In genomic region chr15:36831915-36832310, GRCh38 we compare ENCODE assay signal across 14 cellular contexts.
DNase-seq lines count a peak whose midpoint lies in the region; ATAC-seq and TF ChIP-seq lines count a peak whose summit lies in the region.
"Had no signal": no experiment of that assay in that cellular context is flagged by ENCODE, and none has a peak within 500 bp of the region (broad histone marks: within the 10 kb centered on the region; RNA-seq: fewer than 3 reads in every experiment).

No MANE protein-coding gene starts in this region.

- H4K12ac ChIP-seq in trophoblast cell (ENCODE audit: low read depth, low read length) = no peak overlapping the region

- H3K36me3 Mint-ChIP-seq in natural killer cell treated with Interleukin-12 subunit alpha and Interleukin-12 subunit beta and Interleukin-15 and Interleukin-18, amount 100 ng/mL, for 72 hours = no peaks in the 10 kb centered on the region
- H3K36me3 Mint-ChIP-seq: naive B cell had no signal

- H3K9me3 ChIP-seq in trophoblast cell (ENCODE audit: insufficient read depth, low read depth, low read length) (no peaks in the 10 kb centered on the region), adrenal gland (replicated peaks in 1 of 3) (no peaks in the 10 kb centered on the region)
- H3K9me3 ChIP-seq: body of pancreas had no signal

- no peak overlapping the region for H3K14ac ChIP-seq in trophoblast cell (ENCODE audit: low read length)

- H3K4me1 ChIP-seq in trophoblast cell (ENCODE audit: control insufficient read depth in 1 of 2, insufficient read depth in 2 of 2, low read length in 2 of 2) (no peaks in the 10 kb centered on the region), adrenal gland (replicated peaks in 1 of 2) (no peaks in the 10 kb centered on the region)
- H3K4me1 ChIP-seq: body of pancreas had no signal

- H3K4me3 Mint-ChIP-seq in natural killer cell treated with Interleukin-12 subunit alpha and Interleukin-12 subunit beta and Interleukin-15 and Interleukin-18, amount 100 ng/mL, for 72 hours = no peak overlapping the region
- H3K4me3 Mint-ChIP-seq: naive B cell had no signal

- no peak for TF ChIP-seq POLR2A in adrenal gland (IDR thresholded peaks at IDR 0.05)

- no CpG with 5 or more reads among the region's 1 CpG for WGBS in trophoblast cell (ENCODE audit: extremely low coverage, insufficient coverage, insufficient read length)
- WGBS in adrenal gland, 4 donors = 94 to 100% (median 97%) methylated on average over 1 of the region's 1 CpG

- peak; percentile 18 for ATAC-seq in HG02970 (IDR thresholded peaks at IDR 0.05; ENCODE audit: low FRiP score, unreplicated experiment)
- no peak for ATAC-seq in natural killer cell treated with Interleukin-12 subunit alpha and Interleukin-12 subunit beta and Interleukin-15 and Interleukin-18, amount 100 ng/mL, for 72 hours
- ATAC-seq: body of pancreas, Right ventricle myocardium inferior had no signal

- H3K9me3 Mint-ChIP-seq in natural killer cell treated with Interleukin-12 subunit alpha and Interleukin-12 subunit beta and Interleukin-15 and Interleukin-18, amount 100 ng/mL, for 72 hours = peaks cover 2% of the 10 kb centered on the region

- H3K36me3 ChIP-seq in trophoblast cell (ENCODE audit: control insufficient read depth in 1 of 2, insufficient read depth in 2 of 2, low read length in 2 of 2) = no peaks in the 10 kb centered on the region
- no peaks in the 10 kb centered on the region for H3K36me3 ChIP-seq in adrenal gland (replicated peaks in 1 of 2)

- no peak overlapping the region for H2AFZ ChIP-seq in trophoblast cell (ENCODE audit: insufficient read depth, low read length, poor library complexity)

- no peak overlapping the region for H4K91ac ChIP-seq in trophoblast cell (ENCODE audit: low read depth, low read length)

- H2BK120ac ChIP-seq in trophoblast cell (ENCODE audit: insufficient read depth, low read length, poor library complexity) = no peak overlapping the region

- H3K23ac ChIP-seq in trophoblast cell (ENCODE audit: low read length) = no peak overlapping the region

- no peak overlapping the region for H3K4me3 ChIP-seq in trophoblast cell (ENCODE audit: low read depth, low read length)
- no peak overlapping the region for H3K4me3 ChIP-seq in adrenal gland
- H3K4me3 ChIP-seq: body of pancreas had no signal

- no peak overlapping the region for H3K4ac ChIP-seq in trophoblast cell (ENCODE audit: low read depth, low read length)

- H4K8ac ChIP-seq in trophoblast cell (ENCODE audit: low read depth, low read length) = no peak overlapping the region

- no peak overlapping the region for H3K18ac ChIP-seq in trophoblast cell (ENCODE audit: low read length)

- no peak overlapping the region for H2AK5ac ChIP-seq in trophoblast cell (ENCODE audit: low read length)

- H3K27ac ChIP-seq in trophoblast cell (ENCODE audit: low read depth, low read length) (no peak overlapping the region), adrenal gland (no peak overlapping the region)
- H3K27ac ChIP-seq: body of pancreas had no signal

- H2BK5ac ChIP-seq in trophoblast cell (ENCODE audit: low read depth, low read length, poor library complexity) = no peak overlapping the region

- no peak for TF ChIP-seq CTCF in adrenal gland (IDR thresholded peaks at IDR 0.05)

- H3K9ac ChIP-seq in trophoblast cell (ENCODE audit: low read length) = no peak overlapping the region

- H3K27me3 ChIP-seq in trophoblast cell (ENCODE audit: insufficient read depth, low read length) (no peaks in the 10 kb centered on the region), adrenal gland (no peaks in the 10 kb centered on the region)
- H3K27me3 ChIP-seq: body of pancreas had no signal

- H3K79me1 ChIP-seq in trophoblast cell (ENCODE audit: low read length) = no peaks in the 10 kb centered on the region

- peak; percentile 66 to 85 for DNase-seq in NCI-H2081 (lab: John Stamatoyannopoulos, UW)
- DNase-seq in NCI-H2081 treated with DMSO at 0.1 percent for 48 hours (lab: John Stamatoyannopoulos, UW) = no peak
- DNase-seq in NCI-H774 (lab: John Stamatoyannopoulos, UW) = peak; percentile 14
- peak; percentile 17 to 73 for DNase-seq in trophoblast cell
- no peak for DNase-seq in activated naive CD4-positive, alpha-beta T cell treated with anti-CD3 and anti-CD28 coated beads, Interleukin-2, amount 50 U/mL, for 16 hours
- DNase-seq in adrenal gland = no peak
- DNase-seq in natural killer cell treated with Interleukin-12 subunit alpha and Interleukin-12 subunit beta and Interleukin-15 and Interleukin-18, amount 100 ng/mL, for 72 hours (ENCODE audit: low spot score) = no peak
- DNase-seq: activated CD4-positive, alpha-beta T cell treated with anti-CD3 and anti-CD28 coated beads, Interleukin-2, amount 50 U/mL, for 4 hours; naive B cell; stimulated activated CD4-positive, alpha-beta T cell treated with anti-CD3 and anti-CD28 coated beads, Interleukin-4, amount 100 ng/mL, for 1 hour had no signal

- no peak overlapping the region for H3K4me2 ChIP-seq in trophoblast cell (ENCODE audit: low read length)

- peaks cover 0 to 14% of the 10 kb centered on the region in 2 donors for H3K27me3 Mint-ChIP-seq in natural killer cell treated with Interleukin-12 subunit alpha and Interleukin-12 subunit beta and Interleukin-15 and Interleukin-18, amount 100 ng/mL, for 72 hours
- H3K27me3 Mint-ChIP-seq: naive B cell, type B pancreatic cell had no signal

- intact Hi-C loops in adrenal gland (cut with DNase I) = no loop called here

- no peak overlapping the region for H2BK12ac ChIP-seq in trophoblast cell (ENCODE audit: low read length)

- no peaks in the 10 kb centered on the region for H3K79me2 ChIP-seq in trophoblast cell (ENCODE audit: control insufficient read depth, insufficient read depth, low read length, poor library complexity)

- H3K27ac Mint-ChIP-seq in natural killer cell treated with Interleukin-12 subunit alpha and Interleukin-12 subunit beta and Interleukin-15 and Interleukin-18, amount 100 ng/mL, for 72 hours = no peak overlapping the region
- H3K27ac Mint-ChIP-seq: naive B cell, type B pancreatic cell had no signal

- H3K4me1 Mint-ChIP-seq in natural killer cell treated with Interleukin-12 subunit alpha and Interleukin-12 subunit beta and Interleukin-15 and Interleukin-18, amount 100 ng/mL, for 72 hours (ENCODE audit: low read depth in 2 of 2) = no peaks in the 10 kb centered on the region
- H3K4me1 Mint-ChIP-seq: naive B cell had no signal

Comparison
In these comparisons a context has a peak if more than half of its experiments do, and no peak if none do; other contexts are left out.
1. DNase-seq: peak in NCI-H2081 (2 of 2), NCI-H774 (single experiment) and trophoblast cell (2 of 2); none in NCI-H2081 treated with DMSO at 0.1 percent for 48 hours (single experiment), activated naive CD4-positive, alpha-beta T cell treated with anti-CD3 and anti-CD28 coated beads, Interleukin-2, amount 50 U/mL, for 16 hours (single experiment), adrenal gland (0 of 7) and natural killer cell treated with Interleukin-12 subunit alpha and Interleukin-12 subunit beta and Interleukin-15 and Interleukin-18, amount 100 ng/mL, for 72 hours (single experiment).